27 cellular contexts compared by ENCODE assay signal in the genomic region with DNA sequence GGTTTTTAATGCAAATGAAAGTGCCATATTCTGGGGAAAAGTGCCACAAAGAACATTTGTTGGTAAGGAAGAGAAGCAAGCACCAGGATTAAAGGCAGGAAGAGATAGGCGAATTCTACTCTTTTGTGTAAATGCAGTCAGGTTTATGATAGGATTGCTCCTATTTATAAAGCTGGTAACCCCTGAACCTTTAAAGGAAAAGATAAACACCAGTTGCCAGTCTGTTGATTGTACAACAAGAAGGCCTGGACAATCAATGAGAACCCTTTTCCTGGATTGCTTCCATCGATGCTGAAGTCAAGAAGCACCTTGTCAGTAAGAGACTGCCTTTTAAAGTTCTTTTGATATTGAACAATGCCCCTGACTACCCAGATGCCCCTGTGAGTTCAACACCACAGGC.
"Had no signal": no experiment of that assay in that cellular context is flagged by ENCODE, and none has a peak within 500 bp of the region (broad histone marks: within the 10 kb centered on the region; RNA-seq: fewer than 3 reads in every experiment).

No MANE protein-coding gene starts in this region.

- H3K4me1 ChIP-seq: colonic mucosa, esophagus squamous epithelium, gastrocnemius medialis, heart right ventricle, left lung, lower lobe of right lung had no signal

- H3K27me3 ChIP-seq: colonic mucosa, esophagus squamous epithelium, left lung had no signal

- H3K4me3 ChIP-seq: colonic mucosa, esophagus squamous epithelium, gastrocnemius medialis, heart right ventricle, left lung, lower lobe of right lung, mucosa of descending colon had no signal

- H3K4me1 Mint-ChIP-seq: endodermal cell, naive B cell had no signal

- FAIRE-seq: endometrium, islet of Langerhans, keratinocyte had no signal

- H3K27ac ChIP-seq: colonic mucosa, epithelial cell of prostate, esophagus squamous epithelium, gastrocnemius medialis, heart right ventricle, left lung, lower lobe of right lung had no signal

- H3K27me3 Mint-ChIP-seq: dendritic cell treated with granulocyte-macrophage colony-stimulating factor and Interleukin-4, amounts not matched to agents 40 ng/mL and 50 ng/mL, for 4 days; effector memory CD8-positive, alpha-beta T cell; naive B cell had no signal

- DNase-seq: colonic mucosa; cortex of kidney; effector CD8-positive, alpha-beta T cell; effector memory CD8-positive, alpha-beta T cell; endodermal cell; erythroblast; esophagus squamous epithelium; foreskin fibroblast; foreskin melanocyte; gastrocnemius medialis; glutamatergic neuron; head of caudate nucleus; heart right ventricle; hippocampal formation; left cardiac atrium; left lung; left ventricle myocardium superior; lower lobe of right lung; mesenchymal stem cell; mucosa of descending colon; naive B cell had no signal

- H3K4me3 Mint-ChIP-seq: dendritic cell treated with granulocyte-macrophage colony-stimulating factor and Interleukin-4, amounts not matched to agents 40 ng/mL and 50 ng/mL, for 4 days; effector memory CD8-positive, alpha-beta T cell; endodermal cell; mesothelial cell of epicardium; naive B cell had no signal

- H3K36me3 ChIP-seq: colonic mucosa, esophagus squamous epithelium, gastrocnemius medialis, heart right ventricle, left lung, lower lobe of right lung had no signal

- H3K9me3 ChIP-seq: colonic mucosa, esophagus squamous epithelium, gastrocnemius medialis, heart right ventricle, left lung, lower lobe of right lung, mucosa of descending colon had no signal

- H3K9me3 Mint-ChIP-seq: dendritic cell treated with granulocyte-macrophage colony-stimulating factor and Interleukin-4, amounts not matched to agents 40 ng/mL and 50 ng/mL, for 4 days had no signal

- H3K27ac Mint-ChIP-seq: dendritic cell treated with granulocyte-macrophage colony-stimulating factor and Interleukin-4, amounts not matched to agents 40 ng/mL and 50 ng/mL, for 4 days; effector memory CD8-positive, alpha-beta T cell; endodermal cell; mesothelial cell of epicardium had no signal

- H3K36me3 Mint-ChIP-seq: mesothelial cell of epicardium, naive B cell had no signal
